22 cellular contexts compared by ENCODE assay signal in genomic region chr10:53115660-53116059, GRCh38.
"Had no signal": no experiment of that assay in that cellular context is flagged by ENCODE, and none has a peak within 500 bp of the region (broad histone marks: within the 10 kb centered on the region; RNA-seq: fewer than 3 reads in every experiment).

No MANE protein-coding gene starts in this region.

- H3K27me3 Mint-ChIP-seq: dendritic cell treated with granulocyte-macrophage colony-stimulating factor and Interleukin-4, amounts not matched to agents 40 ng/mL and 50 ng/mL, for 4 days; naive thymus-derived CD8-positive, alpha-beta T cell; type B pancreatic cell had no signal

- DNase-seq: effector CD8-positive, alpha-beta T cell; endodermal cell; foreskin fibroblast; gastrocnemius medialis; head of caudate nucleus; left ventricle myocardium superior; lower lobe of right lung; naive thymus-derived CD8-positive, alpha-beta T cell; nephron progenitor cell; nucleus accumbens; stimulated activated CD4-positive, alpha-beta T cell treated with anti-CD3 and anti-CD28 coated beads, Interleukin-12 subunit alpha, Interleukin-12 subunit beta, amount 100 ng/mL, for 4 hours; stimulated activated CD4-positive, alpha-beta T cell treated with anti-CD3 and anti-CD28 coated beads, Interleukin-1b, Interleukin-23, amount 100 ng/mL, for 48 hours; stimulated activated CD4-positive, alpha-beta T cell treated with anti-CD3 and anti-CD28 coated beads, Interleukin-4, amount 100 ng/mL, for 1 hour; stimulated activated CD8-positive, alpha-beta memory T cell treated with anti-CD3 and anti-CD28 coated beads, Interleukin-4, amount 100 ng/mL, for 48 hours; stimulated activated naive CD8-positive, alpha-beta T cell treated with anti-CD3 and anti-CD28 coated beads, Interleukin-15, Interleukin-2, amounts not matched to agents 100 U/mL and 50 U/mL, for 24 hours; substantia nigra; testis; tibial artery had no signal

- H3K4me3 Mint-ChIP-seq: dendritic cell treated with granulocyte-macrophage colony-stimulating factor and Interleukin-4, amounts not matched to agents 40 ng/mL and 50 ng/mL, for 4 days; endodermal cell; naive thymus-derived CD8-positive, alpha-beta T cell; nephron progenitor cell; type B pancreatic cell had no signal

- H3K36me3 Mint-ChIP-seq: type B pancreatic cell had no signal

- H3K4me1 Mint-ChIP-seq: endodermal cell, nephron progenitor cell had no signal

- H3K27ac Mint-ChIP-seq: dendritic cell treated with granulocyte-macrophage colony-stimulating factor and Interleukin-4, amounts not matched to agents 40 ng/mL and 50 ng/mL, for 4 days; endodermal cell; naive thymus-derived CD8-positive, alpha-beta T cell; type B pancreatic cell had no signal

- ATAC-seq: esophagus mucosa; gastrocnemius medialis; left ventricle myocardium superior; lower lobe of right lung; naive thymus-derived CD8-positive, alpha-beta T cell; sciatic nerve; stimulated activated naive CD8-positive, alpha-beta T cell treated with anti-CD3 and anti-CD28 coated beads, Interleukin-15, Interleukin-2, amounts not matched to agents 100 U/mL and 50 U/mL, for 24 hours had no signal
